In genomic region chr6:34888874-34889555, GRCh38 we compare ENCODE assay signal across 1 cellular context.
TF ChIP-seq lines count a peak whose summit lies in the region.

Gene ANKS1A (plus strand): TSS chr6:34889255. CDS start chr6:34889403, 148 bp downstream.

TF ChIP-seq in K562, 482 proteins besides CTCF, POLR2A, EP300 and RAD21 (continued from another document and continues in another):
- TF ChIP-seq ATF6 (CRISPR knock-in tag; IDR thresholded peaks at IDR 0.05), result no peak
- TF ChIP-seq ZKSCAN8 (CRISPR knock-in tag; IDR thresholded peaks at IDR 0.05), result no peak
- peak; percentile 60; the same call in 1 of the 2 replicates for TF ChIP-seq ZNF431 (CRISPR knock-in tag; IDR thresholded peaks at IDR 0.05)
- TF ChIP-seq PKNOX1 (IDR thresholded peaks at IDR 0.05), result peak; percentile 61; the same call in 1 of the 2 replicates
- no peak for TF ChIP-seq ZNF280B (CRISPR knock-in tag; IDR thresholded peaks at IDR 0.05)
- no peak for TF ChIP-seq NFATC3 (IDR thresholded peaks at IDR 0.05)
- TF ChIP-seq RBBP5 (IDR thresholded peaks at IDR 0.05; ENCODE audit: borderline replicate concordance, insufficient read depth, low read length, poor library complexity, severe bottlenecking), result peak; percentile 87
- no peak for TF ChIP-seq ELK1 (CRISPR knock-in tag; IDR thresholded peaks at IDR 0.05)
- no peak for TF ChIP-seq CBX1 (IDR thresholded peaks at IDR 0.05; ENCODE audit: low read depth)
- TF ChIP-seq ILF3 (IDR thresholded peaks at IDR 0.05; ENCODE audit: borderline replicate concordance), result no peak; the same call in 1 of the 2 replicates
- TF ChIP-seq SRSF9 (IDR thresholded peaks at IDR 0.05; ENCODE audit: borderline replicate concordance, low read depth, low read length), result no peak
- TF ChIP-seq PYGO2 (tag; IDR thresholded peaks at IDR 0.05), result no peak
- no peak for TF ChIP-seq ZNF551 (CRISPR knock-in tag; IDR thresholded peaks at IDR 0.05)
- no peak for TF ChIP-seq CHD2 (IDR thresholded peaks at IDR 0.05; ENCODE audit: low read depth, low read length)
- peak; percentile 96 for TF ChIP-seq LCOR (CRISPR knock-in tag; IDR thresholded peaks at IDR 0.05)
- no peak for TF ChIP-seq HEY1 (CRISPR knock-in tag; IDR thresholded peaks at IDR 0.05; ENCODE audit: borderline replicate concordance)
- no peak for TF ChIP-seq CGGBP1 (CRISPR knock-in tag; IDR thresholded peaks at IDR 0.05)
- no peak for TF ChIP-seq ZZZ3 (IDR thresholded peaks at IDR 0.05)
- TF ChIP-seq ZBTB8A (IDR thresholded peaks at IDR 0.05; ENCODE audit: partially characterized antibody), result no peak
- no peak for TF ChIP-seq BCOR (IDR thresholded peaks at IDR 0.05)
- no peak for TF ChIP-seq ZNF436 (CRISPR knock-in tag; IDR thresholded peaks at IDR 0.05)
- peak; percentile 92 for TF ChIP-seq ZBTB12 (CRISPR knock-in tag; IDR thresholded peaks at IDR 0.05)
- TF ChIP-seq TBP (optimal IDR thresholded peaks at IDR 0.05; ENCODE audit: low read depth, low read length), result peak; percentile 34
- TF ChIP-seq ZFP91 (CRISPR knock-in tag; IDR thresholded peaks at IDR 0.05), result no peak
- TF ChIP-seq SREBF1 (IDR thresholded peaks at IDR 0.05; ENCODE audit: borderline replicate concordance, low read depth, low read length), result no peak
- no peak for TF ChIP-seq ATF2 (CRISPR knock-in tag; IDR thresholded peaks at IDR 0.05)
- no peak for TF ChIP-seq MLX (CRISPR knock-in tag; conservative IDR thresholded peaks at IDR 0.05)
- TF ChIP-seq USF1 (CRISPR knock-in tag; IDR thresholded peaks at IDR 0.05), result peak; percentile 59
- TF ChIP-seq KDM1A (IDR thresholded peaks at IDR 0.05), result no peak
- TF ChIP-seq FOXM1 (IDR thresholded peaks at IDR 0.05; ENCODE audit: low read depth), result no peak
- TF ChIP-seq FOXM1 (CRISPR knock-in tag; IDR thresholded peaks at IDR 0.05; ENCODE audit: low read depth), result no peak
- TF ChIP-seq THRAP3 (IDR thresholded peaks at IDR 0.05; ENCODE audit: borderline replicate concordance), result no peak
- no peak for TF ChIP-seq BRF1 (IDR thresholded peaks at IDR 0.05; ENCODE audit: borderline replicate concordance, extremely low read depth, insufficient read length)
- TF ChIP-seq ZNF121 (CRISPR knock-in tag; conservative IDR thresholded peaks at IDR 0.05), result no peak
- TF ChIP-seq MEF2A (IDR thresholded peaks at IDR 0.05; ENCODE audit: control insufficient read depth, low read depth, low read length), result no peak
- peak; percentile 62 for TF ChIP-seq POLR2B (IDR thresholded peaks at IDR 0.05; ENCODE audit: low read depth, partially characterized antibody)
- TF ChIP-seq CREM (IDR thresholded peaks at IDR 0.05; ENCODE audit: low read depth), result peak; percentile 98
- TF ChIP-seq ZBTB2 (IDR thresholded peaks at IDR 0.05), result peak; percentile 81
- peak; percentile 74 for TF ChIP-seq POLR2G (IDR thresholded peaks at IDR 0.05; ENCODE audit: low read depth, low read length)
- TF ChIP-seq ZMIZ1 (IDR thresholded peaks at IDR 0.05; ENCODE audit: low read depth in 2 of 2, low read length in 2 of 2), result no peak
- no peak for TF ChIP-seq NR2F6 (CRISPR knock-in tag; IDR thresholded peaks at IDR 0.05)
- no peak for TF ChIP-seq NELFE (IDR thresholded peaks at IDR 0.05; ENCODE audit: insufficient read depth, insufficient read length)
- TF ChIP-seq CCNT2 (IDR thresholded peaks at IDR 0.05; ENCODE audit: borderline replicate concordance, extremely low read depth, insufficient read length, low read depth, low read length), result peak; percentile 64
- no peak for TF ChIP-seq SAFB (IDR thresholded peaks at IDR 0.05; ENCODE audit: borderline replicate concordance, low read depth, low read length)
- TF ChIP-seq MNT (conservative IDR thresholded peaks at IDR 0.05), result peak; percentile 89 to 93
- TF ChIP-seq DDX20 (tag; IDR thresholded peaks at IDR 0.05; ENCODE audit: low read depth), result no peak
- no peak; the same call in 1 of the 2 replicates for TF ChIP-seq KHSRP (IDR thresholded peaks at IDR 0.05)
- TF ChIP-seq XRCC3 (IDR thresholded peaks at IDR 0.05), result no peak
